Comparison of ENCODE assay signal across 5 cellular contexts in genomic region chr7:69742237-69742636, GRCh38.
"Had no signal": no experiment of that assay in that cellular context is flagged by ENCODE, and none has a peak within 500 bp of the region (broad histone marks: within the 10 kb centered on the region; RNA-seq: fewer than 3 reads in every experiment).

No MANE protein-coding gene starts in this region.

- H3K4me3 ChIP-seq: GM23338, K562 had no signal

- H3K27ac Mint-ChIP-seq: GM23338, H9 had no signal

- DNase-seq: H9, HCEC 1CT, IMR-90 had no signal

- H3K4me3 Mint-ChIP-seq: GM23338, H9 had no signal
